ENCODE assay signal across 1 cellular context in the genomic region with DNA sequence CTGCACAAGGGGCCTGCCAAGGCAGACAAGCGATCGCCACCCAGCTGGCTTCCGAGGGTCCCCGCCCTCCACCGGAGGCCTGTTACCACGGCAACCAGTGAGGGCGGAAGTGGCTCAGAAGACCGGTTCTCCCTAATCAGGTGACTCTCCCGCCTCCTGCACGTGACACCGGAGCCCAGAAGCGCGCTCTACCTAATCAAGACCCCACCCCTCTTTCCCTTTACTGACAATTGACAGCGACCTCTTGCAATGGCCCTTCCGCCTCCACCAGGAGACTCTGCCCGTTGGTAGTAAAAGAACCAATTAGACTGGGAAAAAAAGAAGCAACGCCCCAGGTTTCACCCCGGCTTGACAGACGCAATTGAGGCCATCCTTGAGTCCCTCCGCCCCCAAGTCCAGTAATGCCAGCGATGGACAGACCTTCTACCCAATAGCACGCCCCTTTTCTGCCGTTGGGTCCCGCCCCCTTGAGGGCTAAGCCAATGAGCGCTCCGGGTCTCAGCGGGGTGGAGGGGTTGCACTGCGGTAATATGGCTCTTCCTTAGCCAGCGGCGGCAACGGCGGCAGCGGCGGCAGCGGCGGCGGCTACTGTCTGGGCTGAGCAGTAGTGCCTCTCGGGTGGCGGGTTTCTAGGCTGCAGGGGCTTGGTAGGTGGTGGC.
TF ChIP-seq lines count a peak whose summit lies in the region.

A gene (plus strand): TSS at position 525 of the 659 bp plus-strand sequence. CDS start 198 bp downstream, outside the sequence.

TF ChIP-seq in K562, 482 proteins besides CTCF, POLR2A, EP300 and RAD21 (continued from another document and continues in another):
- TF ChIP-seq, protein P1, sequence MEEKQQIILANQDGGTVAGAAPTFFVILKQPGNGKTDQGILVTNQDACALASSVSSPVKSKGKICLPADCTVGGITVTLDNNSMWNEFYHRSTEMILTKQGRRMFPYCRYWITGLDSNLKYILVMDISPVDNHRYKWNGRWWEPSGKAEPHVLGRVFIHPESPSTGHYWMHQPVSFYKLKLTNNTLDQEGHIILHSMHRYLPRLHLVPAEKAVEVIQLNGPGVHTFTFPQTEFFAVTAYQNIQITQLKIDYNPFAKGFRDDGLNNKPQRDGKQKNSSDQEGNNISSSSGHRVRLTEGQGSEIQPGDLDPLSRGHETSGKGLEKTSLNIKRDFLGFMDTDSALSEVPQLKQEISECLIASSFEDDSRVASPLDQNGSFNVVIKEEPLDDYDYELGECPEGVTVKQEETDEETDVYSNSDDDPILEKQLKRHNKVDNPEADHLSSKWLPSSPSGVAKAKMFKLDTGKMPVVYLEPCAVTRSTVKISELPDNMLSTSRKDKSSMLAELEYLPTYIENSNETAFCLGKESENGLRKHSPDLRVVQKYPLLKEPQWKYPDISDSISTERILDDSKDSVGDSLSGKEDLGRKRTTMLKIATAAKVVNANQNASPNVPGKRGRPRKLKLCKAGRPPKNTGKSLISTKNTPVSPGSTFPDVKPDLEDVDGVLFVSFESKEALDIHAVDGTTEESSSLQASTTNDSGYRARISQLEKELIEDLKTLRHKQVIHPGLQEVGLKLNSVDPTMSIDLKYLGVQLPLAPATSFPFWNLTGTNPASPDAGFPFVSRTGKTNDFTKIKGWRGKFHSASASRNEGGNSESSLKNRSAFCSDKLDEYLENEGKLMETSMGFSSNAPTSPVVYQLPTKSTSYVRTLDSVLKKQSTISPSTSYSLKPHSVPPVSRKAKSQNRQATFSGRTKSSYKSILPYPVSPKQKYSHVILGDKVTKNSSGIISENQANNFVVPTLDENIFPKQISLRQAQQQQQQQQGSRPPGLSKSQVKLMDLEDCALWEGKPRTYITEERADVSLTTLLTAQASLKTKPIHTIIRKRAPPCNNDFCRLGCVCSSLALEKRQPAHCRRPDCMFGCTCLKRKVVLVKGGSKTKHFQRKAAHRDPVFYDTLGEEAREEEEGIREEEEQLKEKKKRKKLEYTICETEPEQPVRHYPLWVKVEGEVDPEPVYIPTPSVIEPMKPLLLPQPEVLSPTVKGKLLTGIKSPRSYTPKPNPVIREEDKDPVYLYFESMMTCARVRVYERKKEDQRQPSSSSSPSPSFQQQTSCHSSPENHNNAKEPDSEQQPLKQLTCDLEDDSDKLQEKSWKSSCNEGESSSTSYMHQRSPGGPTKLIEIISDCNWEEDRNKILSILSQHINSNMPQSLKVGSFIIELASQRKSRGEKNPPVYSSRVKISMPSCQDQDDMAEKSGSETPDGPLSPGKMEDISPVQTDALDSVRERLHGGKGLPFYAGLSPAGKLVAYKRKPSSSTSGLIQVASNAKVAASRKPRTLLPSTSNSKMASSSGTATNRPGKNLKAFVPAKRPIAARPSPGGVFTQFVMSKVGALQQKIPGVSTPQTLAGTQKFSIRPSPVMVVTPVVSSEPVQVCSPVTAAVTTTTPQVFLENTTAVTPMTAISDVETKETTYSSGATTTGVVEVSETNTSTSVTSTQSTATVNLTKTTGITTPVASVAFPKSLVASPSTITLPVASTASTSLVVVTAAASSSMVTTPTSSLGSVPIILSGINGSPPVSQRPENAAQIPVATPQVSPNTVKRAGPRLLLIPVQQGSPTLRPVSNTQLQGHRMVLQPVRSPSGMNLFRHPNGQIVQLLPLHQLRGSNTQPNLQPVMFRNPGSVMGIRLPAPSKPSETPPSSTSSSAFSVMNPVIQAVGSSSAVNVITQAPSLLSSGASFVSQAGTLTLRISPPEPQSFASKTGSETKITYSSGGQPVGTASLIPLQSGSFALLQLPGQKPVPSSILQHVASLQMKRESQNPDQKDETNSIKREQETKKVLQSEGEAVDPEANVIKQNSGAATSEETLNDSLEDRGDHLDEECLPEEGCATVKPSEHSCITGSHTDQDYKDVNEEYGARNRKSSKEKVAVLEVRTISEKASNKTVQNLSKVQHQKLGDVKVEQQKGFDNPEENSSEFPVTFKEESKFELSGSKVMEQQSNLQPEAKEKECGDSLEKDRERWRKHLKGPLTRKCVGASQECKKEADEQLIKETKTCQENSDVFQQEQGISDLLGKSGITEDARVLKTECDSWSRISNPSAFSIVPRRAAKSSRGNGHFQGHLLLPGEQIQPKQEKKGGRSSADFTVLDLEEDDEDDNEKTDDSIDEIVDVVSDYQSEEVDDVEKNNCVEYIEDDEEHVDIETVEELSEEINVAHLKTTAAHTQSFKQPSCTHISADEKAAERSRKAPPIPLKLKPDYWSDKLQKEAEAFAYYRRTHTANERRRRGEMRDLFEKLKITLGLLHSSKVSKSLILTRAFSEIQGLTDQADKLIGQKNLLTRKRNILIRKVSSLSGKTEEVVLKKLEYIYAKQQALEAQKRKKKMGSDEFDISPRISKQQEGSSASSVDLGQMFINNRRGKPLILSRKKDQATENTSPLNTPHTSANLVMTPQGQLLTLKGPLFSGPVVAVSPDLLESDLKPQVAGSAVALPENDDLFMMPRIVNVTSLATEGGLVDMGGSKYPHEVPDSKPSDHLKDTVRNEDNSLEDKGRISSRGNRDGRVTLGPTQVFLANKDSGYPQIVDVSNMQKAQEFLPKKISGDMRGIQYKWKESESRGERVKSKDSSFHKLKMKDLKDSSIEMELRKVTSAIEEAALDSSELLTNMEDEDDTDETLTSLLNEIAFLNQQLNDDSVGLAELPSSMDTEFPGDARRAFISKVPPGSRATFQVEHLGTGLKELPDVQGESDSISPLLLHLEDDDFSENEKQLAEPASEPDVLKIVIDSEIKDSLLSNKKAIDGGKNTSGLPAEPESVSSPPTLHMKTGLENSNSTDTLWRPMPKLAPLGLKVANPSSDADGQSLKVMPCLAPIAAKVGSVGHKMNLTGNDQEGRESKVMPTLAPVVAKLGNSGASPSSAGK (IDR thresholded peaks at IDR 0.05) = peak; percentile 12; the same call in 1 of the 2 replicates
- TF ChIP-seq, protein P2, sequence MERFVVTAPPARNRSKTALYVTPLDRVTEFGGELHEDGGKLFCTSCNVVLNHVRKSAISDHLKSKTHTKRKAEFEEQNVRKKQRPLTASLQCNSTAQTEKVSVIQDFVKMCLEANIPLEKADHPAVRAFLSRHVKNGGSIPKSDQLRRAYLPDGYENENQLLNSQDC (CRISPR knock-in tag; IDR thresholded peaks at IDR 0.05) = peak; percentile 89; the same call in 1 of the 2 replicates
- TF ChIP-seq, protein P3, sequence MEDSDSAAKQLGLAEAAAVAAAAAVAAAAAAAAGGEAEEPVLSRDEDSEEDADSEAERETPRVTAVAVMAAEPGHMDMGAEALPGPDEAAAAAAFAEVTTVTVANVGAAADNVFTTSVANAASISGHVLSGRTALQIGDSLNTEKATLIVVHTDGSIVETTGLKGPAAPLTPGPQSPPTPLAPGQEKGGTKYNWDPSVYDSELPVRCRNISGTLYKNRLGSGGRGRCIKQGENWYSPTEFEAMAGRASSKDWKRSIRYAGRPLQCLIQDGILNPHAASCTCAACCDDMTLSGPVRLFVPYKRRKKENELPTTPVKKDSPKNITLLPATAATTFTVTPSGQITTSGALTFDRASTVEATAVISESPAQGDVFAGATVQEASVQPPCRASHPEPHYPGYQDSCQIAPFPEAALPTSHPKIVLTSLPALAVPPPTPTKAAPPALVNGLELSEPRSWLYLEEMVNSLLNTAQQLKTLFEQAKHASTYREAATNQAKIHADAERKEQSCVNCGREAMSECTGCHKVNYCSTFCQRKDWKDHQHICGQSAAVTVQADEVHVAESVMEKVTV (CRISPR knock-in tag; IDR thresholded peaks at IDR 0.05) = no peak
- TF ChIP-seq EGR1 (conservative IDR thresholded peaks at IDR 0.05) (peak; percentile 58), CXXC5 (CRISPR knock-in tag; IDR thresholded peaks at IDR 0.05) (peak; percentile 90), SIN3A (IDR thresholded peaks at IDR 0.05; ENCODE audit: borderline replicate concordance in 2 of 2, control insufficient read depth in 1 of 2, low read depth in 2 of 2, low read length in 2 of 2) (peak; percentile 75 to 98; a peak in 2 of 4 replicates), BHLHE40 (IDR thresholded peaks at IDR 0.05; ENCODE audit: low read length) (peak; percentile 100), SMARCE1 (IDR thresholded peaks at IDR 0.05) (no peak), JUN (IDR thresholded peaks at IDR 0.05; ENCODE audit: borderline replicate concordance, low read depth, low read length) (peak; percentile 45; the same call in 1 of the 2 replicates), JUN (CRISPR knock-in tag; IDR thresholded peaks at IDR 0.05; ENCODE audit: borderline replicate concordance) (no peak)
- TF ChIP-seq, protein P4, sequence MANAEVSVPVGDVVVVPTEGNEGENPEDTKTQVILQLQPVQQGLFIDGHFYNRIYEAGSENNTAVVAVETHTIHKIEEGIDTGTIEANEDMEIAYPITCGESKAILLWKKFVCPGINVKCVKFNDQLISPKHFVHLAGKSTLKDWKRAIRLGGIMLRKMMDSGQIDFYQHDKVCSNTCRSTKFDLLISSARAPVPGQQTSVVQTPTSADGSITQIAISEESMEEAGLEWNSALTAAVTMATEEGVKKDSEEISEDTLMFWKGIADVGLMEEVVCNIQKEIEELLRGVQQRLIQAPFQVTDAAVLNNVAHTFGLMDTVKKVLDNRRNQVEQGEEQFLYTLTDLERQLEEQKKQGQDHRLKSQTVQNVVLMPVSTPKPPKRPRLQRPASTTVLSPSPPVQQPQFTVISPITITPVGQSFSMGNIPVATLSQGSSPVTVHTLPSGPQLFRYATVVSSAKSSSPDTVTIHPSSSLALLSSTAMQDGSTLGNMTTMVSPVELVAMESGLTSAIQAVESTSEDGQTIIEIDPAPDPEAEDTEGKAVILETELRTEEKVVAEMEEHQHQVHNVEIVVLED (CRISPR knock-in tag; IDR thresholded peaks at IDR 0.05) = peak; percentile 42; the same call in 1 of the 2 replicates
- TF ChIP-seq, protein P5, sequence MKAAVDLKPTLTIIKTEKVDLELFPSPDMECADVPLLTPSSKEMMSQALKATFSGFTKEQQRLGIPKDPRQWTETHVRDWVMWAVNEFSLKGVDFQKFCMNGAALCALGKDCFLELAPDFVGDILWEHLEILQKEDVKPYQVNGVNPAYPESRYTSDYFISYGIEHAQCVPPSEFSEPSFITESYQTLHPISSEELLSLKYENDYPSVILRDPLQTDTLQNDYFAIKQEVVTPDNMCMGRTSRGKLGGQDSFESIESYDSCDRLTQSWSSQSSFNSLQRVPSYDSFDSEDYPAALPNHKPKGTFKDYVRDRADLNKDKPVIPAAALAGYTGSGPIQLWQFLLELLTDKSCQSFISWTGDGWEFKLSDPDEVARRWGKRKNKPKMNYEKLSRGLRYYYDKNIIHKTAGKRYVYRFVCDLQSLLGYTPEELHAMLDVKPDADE (conservative IDR thresholded peaks at IDR 0.05; ENCODE audit: control insufficient read depth, low read depth, low read length) = peak; percentile 14; the same call in 1 of the 2 replicates
- TF ChIP-seq, protein P6, sequence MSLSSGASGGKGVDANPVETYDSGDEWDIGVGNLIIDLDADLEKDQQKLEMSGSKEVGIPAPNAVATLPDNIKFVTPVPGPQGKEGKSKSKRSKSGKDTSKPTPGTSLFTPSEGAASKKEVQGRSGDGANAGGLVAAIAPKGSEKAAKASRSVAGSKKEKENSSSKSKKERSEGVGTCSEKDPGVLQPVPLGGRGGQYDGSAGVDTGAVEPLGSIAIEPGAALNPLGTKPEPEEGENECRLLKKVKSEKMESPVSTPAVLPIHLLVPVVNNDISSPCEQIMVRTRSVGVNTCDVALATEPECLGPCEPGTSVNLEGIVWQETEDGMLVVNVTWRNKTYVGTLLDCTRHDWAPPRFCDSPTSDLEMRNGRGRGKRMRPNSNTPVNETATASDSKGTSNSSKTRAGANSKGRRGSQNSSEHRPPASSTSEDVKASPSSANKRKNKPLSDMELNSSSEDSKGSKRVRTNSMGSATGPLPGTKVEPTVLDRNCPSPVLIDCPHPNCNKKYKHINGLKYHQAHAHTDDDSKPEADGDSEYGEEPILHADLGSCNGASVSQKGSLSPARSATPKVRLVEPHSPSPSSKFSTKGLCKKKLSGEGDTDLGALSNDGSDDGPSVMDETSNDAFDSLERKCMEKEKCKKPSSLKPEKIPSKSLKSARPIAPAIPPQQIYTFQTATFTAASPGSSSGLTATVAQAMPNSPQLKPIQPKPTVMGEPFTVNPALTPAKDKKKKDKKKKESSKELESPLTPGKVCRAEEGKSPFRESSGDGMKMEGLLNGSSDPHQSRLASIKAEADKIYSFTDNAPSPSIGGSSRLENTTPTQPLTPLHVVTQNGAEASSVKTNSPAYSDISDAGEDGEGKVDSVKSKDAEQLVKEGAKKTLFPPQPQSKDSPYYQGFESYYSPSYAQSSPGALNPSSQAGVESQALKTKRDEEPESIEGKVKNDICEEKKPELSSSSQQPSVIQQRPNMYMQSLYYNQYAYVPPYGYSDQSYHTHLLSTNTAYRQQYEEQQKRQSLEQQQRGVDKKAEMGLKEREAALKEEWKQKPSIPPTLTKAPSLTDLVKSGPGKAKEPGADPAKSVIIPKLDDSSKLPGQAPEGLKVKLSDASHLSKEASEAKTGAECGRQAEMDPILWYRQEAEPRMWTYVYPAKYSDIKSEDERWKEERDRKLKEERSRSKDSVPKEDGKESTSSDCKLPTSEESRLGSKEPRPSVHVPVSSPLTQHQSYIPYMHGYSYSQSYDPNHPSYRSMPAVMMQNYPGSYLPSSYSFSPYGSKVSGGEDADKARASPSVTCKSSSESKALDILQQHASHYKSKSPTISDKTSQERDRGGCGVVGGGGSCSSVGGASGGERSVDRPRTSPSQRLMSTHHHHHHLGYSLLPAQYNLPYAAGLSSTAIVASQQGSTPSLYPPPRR (CRISPR knock-in tag; IDR thresholded peaks at IDR 0.05; ENCODE audit: borderline replicate concordance) = no peak
- TF ChIP-seq, protein P7, sequence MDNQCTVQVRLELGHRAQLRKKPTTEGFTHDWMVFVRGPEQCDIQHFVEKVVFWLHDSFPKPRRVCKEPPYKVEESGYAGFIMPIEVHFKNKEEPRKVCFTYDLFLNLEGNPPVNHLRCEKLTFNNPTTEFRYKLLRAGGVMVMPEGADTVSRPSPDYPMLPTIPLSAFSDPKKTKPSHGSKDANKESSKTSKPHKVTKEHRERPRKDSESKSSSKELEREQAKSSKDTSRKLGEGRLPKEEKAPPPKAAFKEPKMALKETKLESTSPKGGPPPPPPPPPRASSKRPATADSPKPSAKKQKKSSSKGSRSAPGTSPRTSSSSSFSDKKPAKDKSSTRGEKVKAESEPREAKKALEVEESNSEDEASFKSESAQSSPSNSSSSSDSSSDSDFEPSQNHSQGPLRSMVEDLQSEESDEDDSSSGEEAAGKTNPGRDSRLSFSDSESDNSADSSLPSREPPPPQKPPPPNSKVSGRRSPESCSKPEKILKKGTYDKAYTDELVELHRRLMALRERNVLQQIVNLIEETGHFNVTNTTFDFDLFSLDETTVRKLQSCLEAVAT (IDR thresholded peaks at IDR 0.05) = peak in 1 of 2 experiments; percentile 77; a peak in 1 of 4 replicates
- TF ChIP-seq, protein P8, sequence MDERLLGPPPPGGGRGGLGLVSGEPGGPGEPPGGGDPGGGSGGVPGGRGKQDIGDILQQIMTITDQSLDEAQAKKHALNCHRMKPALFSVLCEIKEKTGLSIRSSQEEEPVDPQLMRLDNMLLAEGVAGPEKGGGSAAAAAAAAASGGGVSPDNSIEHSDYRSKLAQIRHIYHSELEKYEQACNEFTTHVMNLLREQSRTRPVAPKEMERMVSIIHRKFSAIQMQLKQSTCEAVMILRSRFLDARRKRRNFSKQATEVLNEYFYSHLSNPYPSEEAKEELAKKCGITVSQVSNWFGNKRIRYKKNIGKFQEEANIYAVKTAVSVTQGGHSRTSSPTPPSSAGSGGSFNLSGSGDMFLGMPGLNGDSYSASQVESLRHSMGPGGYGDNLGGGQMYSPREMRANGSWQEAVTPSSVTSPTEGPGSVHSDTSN (CRISPR knock-in tag; IDR thresholded peaks at IDR 0.05; ENCODE audit: low read depth) = peak; percentile 90
- TF ChIP-seq, protein P8 (tag; conservative IDR thresholded peaks at IDR 0.05; ENCODE audit: low read depth) = peak; percentile 99
